1 cellular context compared by ENCODE assay signal in genomic region chr12:112331891-112332290, GRCh38.
TF ChIP-seq lines count a peak whose summit lies in the region.

No MANE protein-coding gene starts in this region.

TF ChIP-seq in K562, 482 proteins besides CTCF, POLR2A, EP300 and RAD21 (continued from another document):
- TF ChIP-seq PBX2 (CRISPR knock-in tag; IDR thresholded peaks at IDR 0.05; ENCODE audit: low read depth): no peak
- TF ChIP-seq PBX2 (tag; conservative IDR thresholded peaks at IDR 0.05; ENCODE audit: low read depth): peak; percentile 46
- no peak for TF ChIP-seq ZNF274 (IDR thresholded peaks at IDR 0.05; ENCODE audit: borderline replicate concordance, low read depth, low read length)
